In genomic region chr9:29656641-29657406, GRCh38 we compare ENCODE assay signal across 20 cellular contexts.
DNase-seq lines count a peak whose midpoint lies in the region; TF ChIP-seq lines count a peak whose summit lies in the region.
"Had no signal": no experiment of that assay in that cellular context is flagged by ENCODE, and none has a peak within 500 bp of the region (broad histone marks: within the 10 kb centered on the region; RNA-seq: fewer than 3 reads in every experiment).

No MANE protein-coding gene starts in this region.

- H3K9ac ChIP-seq in mesenchymal stem cell (ENCODE audit: low read length): no peak overlapping the region
- no peak overlapping the region for H3K9ac ChIP-seq in trophoblast cell (ENCODE audit: low read length)
- H3K9ac ChIP-seq: BLaER1 had no signal

- H3K18ac ChIP-seq in mesenchymal stem cell (ENCODE audit: low read depth in 1 of 2, low read length in 2 of 2) (no peak overlapping the region), trophoblast cell (ENCODE audit: low read length) (no peak overlapping the region)

- in situ Hi-C loops in HAP-1 (cut with MboI; ENCODE audit: low sequenced_read_pairs): no loop called here

- H3K9me3 ChIP-seq in SJCRH30 (replicated peaks): no peaks in the 10 kb centered on the region
- no peaks in the 10 kb centered on the region for H3K9me3 ChIP-seq in mesenchymal stem cell (ENCODE audit: control insufficient read depth, low read length)
- no peaks in the 10 kb centered on the region for H3K9me3 ChIP-seq in trophoblast cell (ENCODE audit: insufficient read depth, low read depth, low read length)
- no peaks in the 10 kb centered on the region for H3K9me3 ChIP-seq in spleen
- H3K9me3 ChIP-seq in HAP-1: no peaks in the 10 kb centered on the region
- H3K9me3 ChIP-seq: BE2C, BLaER1, Caco-2 had no signal

- H3K27me3 ChIP-seq in SJCRH30: no peaks in the 10 kb centered on the region
- no peaks in the 10 kb centered on the region for H3K27me3 ChIP-seq in mesenchymal stem cell (ENCODE audit: control insufficient read depth in 1 of 2, insufficient read depth in 1 of 2, low read length in 2 of 2)
- H3K27me3 ChIP-seq in trophoblast cell (ENCODE audit: insufficient read depth, low read length): no peaks in the 10 kb centered on the region
- H3K27me3 ChIP-seq in spleen (replicated peaks in 1 of 7): no peaks in the 10 kb centered on the region
- no peaks in the 10 kb centered on the region for H3K27me3 ChIP-seq in HAP-1 (ENCODE audit: low read depth)
- H3K27me3 ChIP-seq: BE2C, BLaER1 had no signal

- no peaks in the 10 kb centered on the region for H3K79me2 ChIP-seq in trophoblast cell (ENCODE audit: control insufficient read depth, insufficient read depth, low read length, poor library complexity)

- H3K23ac ChIP-seq in mesenchymal stem cell (ENCODE audit: low read length in 2 of 2) (no peak overlapping the region), trophoblast cell (ENCODE audit: low read length) (no peak overlapping the region)

- DNase-seq in M059J (ENCODE audit: low read depth): peak; percentile 12
- DNase-seq in SJCRH30: no peak
- no peak for DNase-seq in mesenchymal stem cell
- DNase-seq in trophoblast cell: no peak
- no peak for DNase-seq in COR-L47 (lab: John Stamatoyannopoulos, UW)
- DNase-seq in spleen: no peak
- no peak for DNase-seq in HAP-1 (ENCODE audit: low spot score in 2 of 2)
- no peak for DNase-seq in coronary artery (ENCODE audit: low spot score)
- DNase-seq: 8988T; ACHN; BE2C; C1 segment of cervical spinal cord; Caco-2; Calu3; CD4-positive, alpha-beta memory T cell; CD4-positive, CD25-positive, alpha-beta regulatory T cell; CD8-positive, alpha-beta memory T cell; DMS79 treated with DMSO at 0.1 percent for 48 hours; GF-D8 had no signal

- H4K91ac ChIP-seq in mesenchymal stem cell (ENCODE audit: low read length) (no peak overlapping the region), trophoblast cell (ENCODE audit: low read depth, low read length) (no peak overlapping the region)

- H2AK5ac ChIP-seq in mesenchymal stem cell (ENCODE audit: low read length, severe bottlenecking) (no peak overlapping the region), trophoblast cell (ENCODE audit: low read length) (no peak overlapping the region)

- no peak overlapping the region for H3K4me3 ChIP-seq in SJCRH30
- H3K4me3 ChIP-seq in mesenchymal stem cell (ENCODE audit: insufficient read depth in 1 of 2, low read depth in 1 of 2, low read length in 2 of 2): no peak overlapping the region
- no peak overlapping the region for H3K4me3 ChIP-seq in trophoblast cell (ENCODE audit: low read depth, low read length)
- no peak overlapping the region for H3K4me3 ChIP-seq in spleen
- H3K4me3 ChIP-seq in HAP-1: no peak overlapping the region
- no peak overlapping the region for H3K4me3 ChIP-seq in coronary artery
- H3K4me3 ChIP-seq: BLaER1 had no signal

- H3K4me2 ChIP-seq in mesenchymal stem cell (ENCODE audit: low read length, poor library complexity, severe bottlenecking) (no peak overlapping the region), trophoblast cell (ENCODE audit: low read length) (no peak overlapping the region)
- H3K4me2 ChIP-seq: BLaER1 had no signal

- H3K79me1 ChIP-seq in mesenchymal stem cell (replicated peaks; ENCODE audit: low read length, poor library complexity, severe bottlenecking): no peaks in the 10 kb centered on the region
- no peaks in the 10 kb centered on the region for H3K79me1 ChIP-seq in trophoblast cell (ENCODE audit: low read length)

- peak overlapping the region; percentile 41 for H4K8ac ChIP-seq in mesenchymal stem cell (ENCODE audit: low read length)
- H4K8ac ChIP-seq in trophoblast cell (ENCODE audit: low read depth, low read length): no peak overlapping the region

- TF ChIP-seq CTCF in spleen (IDR thresholded peaks at IDR 0.05 in 8 of 11, conservative IDR thresholded peaks at IDR 0.05 in 3 of 11) (no peak), coronary artery (IDR thresholded peaks at IDR 0.05) (no peak)

- H4K12ac ChIP-seq in trophoblast cell (ENCODE audit: low read depth, low read length): no peak overlapping the region

- no peak overlapping the region for H2BK15ac ChIP-seq in mesenchymal stem cell (ENCODE audit: low read depth, poor library complexity, severe bottlenecking)

- H3K4ac ChIP-seq in mesenchymal stem cell (ENCODE audit: low read depth in 1 of 2, low read length in 2 of 2) (no peak overlapping the region), trophoblast cell (ENCODE audit: low read depth, low read length) (no peak overlapping the region)

- H3K27ac ChIP-seq in SJCRH30: peak overlapping the region; percentile 58; the same call in 1 of the 2 replicates
- no peak overlapping the region for H3K27ac ChIP-seq in mesenchymal stem cell (ENCODE audit: low read length, poor library complexity, severe bottlenecking)
- no peak overlapping the region for H3K27ac ChIP-seq in trophoblast cell (ENCODE audit: low read depth, low read length)
- H3K27ac ChIP-seq in spleen: no peak overlapping the region
- H3K27ac ChIP-seq in coronary artery: no peak overlapping the region
- H3K27ac ChIP-seq: BLaER1 had no signal

- H2BK120ac ChIP-seq in mesenchymal stem cell (ENCODE audit: low read depth, low read length): no peak overlapping the region
- peak overlapping the region; percentile 2 for H2BK120ac ChIP-seq in trophoblast cell (ENCODE audit: insufficient read depth, low read length, poor library complexity)

- TF ChIP-seq POLR2A in spleen (IDR thresholded peaks at IDR 0.05): no peak

- intact Hi-C loops in spleen (cut with DNase I; ENCODE audit: low total_unique reads): no loop called here

- H3K14ac ChIP-seq in mesenchymal stem cell (ENCODE audit: low read length in 2 of 2) (no peak overlapping the region), trophoblast cell (ENCODE audit: low read length) (no peak overlapping the region)

- H2BK12ac ChIP-seq in mesenchymal stem cell (ENCODE audit: low read length in 2 of 2) (no peak overlapping the region), trophoblast cell (ENCODE audit: low read length) (no peak overlapping the region)

- peaks cover 23% of the 10 kb centered on the region for H3K4me1 ChIP-seq in SJCRH30
- H3K4me1 ChIP-seq in mesenchymal stem cell (ENCODE audit: control insufficient read depth, insufficient read depth, low read depth, low read length): no peaks in the 10 kb centered on the region
- no peaks in the 10 kb centered on the region for H3K4me1 ChIP-seq in trophoblast cell (ENCODE audit: control insufficient read depth in 1 of 2, insufficient read depth in 2 of 2, low read length in 2 of 2)
- no peaks in the 10 kb centered on the region for H3K4me1 ChIP-seq in spleen
- no peaks in the 10 kb centered on the region for H3K4me1 ChIP-seq in HAP-1
- H3K4me1 ChIP-seq: BE2C, BLaER1, Caco-2 had no signal

- no peak overlapping the region for H2AFZ ChIP-seq in mesenchymal stem cell (ENCODE audit: low read depth, low read length)
- no peak overlapping the region for H2AFZ ChIP-seq in trophoblast cell (ENCODE audit: insufficient read depth, low read length, poor library complexity)

- H3K36me3 ChIP-seq in SJCRH30 (no peaks in the 10 kb centered on the region), mesenchymal stem cell (ENCODE audit: control insufficient read depth in 1 of 2, insufficient read depth in 2 of 2, low read depth in 1 of 2, low read length in 2 of 2) (no peaks in the 10 kb centered on the region), trophoblast cell (ENCODE audit: control insufficient read depth in 1 of 2, insufficient read depth in 2 of 2, low read length in 2 of 2) (no peaks in the 10 kb centered on the region), spleen (no peaks in the 10 kb centered on the region), HAP-1 (replicated peaks) (no peaks in the 10 kb centered on the region)
- H3K36me3 ChIP-seq: BE2C, BLaER1 had no signal

- no peak overlapping the region for H2BK5ac ChIP-seq in mesenchymal stem cell (ENCODE audit: low read depth, low read length, poor library complexity, severe bottlenecking)
- no peak overlapping the region for H2BK5ac ChIP-seq in trophoblast cell (ENCODE audit: low read depth, low read length, poor library complexity)

- 88% methylated on average over 6 of the region's 7 CpGs for WGBS in mesenchymal stem cell
- WGBS in trophoblast cell (ENCODE audit: extremely low coverage, insufficient coverage, insufficient read length): no CpG with 5 or more reads among the region's 7 CpGs
- WGBS in spleen, 5 donors: 75 to 90% (median 83%) methylated on average over 4 to 7 of the region's 7 CpGs
